7 cellular contexts compared by ENCODE assay signal in genomic region chr19:58356236-58356970, GRCh38. TPM values are rescaled to one million over a fixed set of nuclear protein-coding genes. Genes with fewer than 3 reads are reported as not detected.
DNase-seq lines count a peak whose midpoint lies in the region.
"Had no signal": no experiment of that assay in that cellular context is flagged by ENCODE, and none has a peak within 500 bp of the region (broad histone marks: within the 10 kb centered on the region; RNA-seq: fewer than 3 reads in every experiment).

No MANE protein-coding gene starts in this region.

- H3K27ac Mint-ChIP-seq in activated T-cell treated with anti-CD3 and anti-CD28 coated beads, Interleukin-2, amount 50 U/mL, for 24 hours = no peak overlapping the region
- H3K27ac Mint-ChIP-seq in immature natural killer cell = no peak overlapping the region

- H3K36me3 Mint-ChIP-seq in activated T-cell treated with anti-CD3 and anti-CD28 coated beads, Interleukin-2, amount 50 U/mL, for 24 hours (ENCODE audit: low read depth) = peaks cover 5% of the 10 kb centered on the region
- no peaks in the 10 kb centered on the region for H3K36me3 Mint-ChIP-seq in immature natural killer cell

- peaks cover 28% of the 10 kb centered on the region for H3K4me1 Mint-ChIP-seq in activated T-cell treated with anti-CD3 and anti-CD28 coated beads, Interleukin-2, amount 50 U/mL, for 24 hours (ENCODE audit: low read depth)
- peaks cover 0 to 6% of the 10 kb centered on the region in 2 donors for H3K4me1 Mint-ChIP-seq in immature natural killer cell

- peaks cover 4% of the 10 kb centered on the region for H3K27me3 Mint-ChIP-seq in activated T-cell treated with anti-CD3 and anti-CD28 coated beads, Interleukin-2, amount 50 U/mL, for 24 hours
- H3K27me3 Mint-ChIP-seq in immature natural killer cell (ENCODE audit: low read depth in 3 of 3) = peaks cover 0 to 9% (median 4%) of the 10 kb centered on the region in 3 donors

- H3K4me3 Mint-ChIP-seq in activated T-cell treated with anti-CD3 and anti-CD28 coated beads, Interleukin-2, amount 50 U/mL, for 24 hours = peak overlapping the region; percentile 44
- H3K4me3 Mint-ChIP-seq in immature natural killer cell = peak overlapping the region; percentile 27 to 57 (median 40)

- no peaks in the 10 kb centered on the region for H3K9me3 Mint-ChIP-seq in activated T-cell treated with anti-CD3 and anti-CD28 coated beads, Interleukin-2, amount 50 U/mL, for 24 hours
- no peaks in the 10 kb centered on the region for H3K9me3 Mint-ChIP-seq in immature natural killer cell

- H3K27ac ChIP-seq in substantia nigra (ENCODE audit: low read depth, low read length, poor library complexity, severe bottlenecking) = no peak overlapping the region

- DNase-seq in AG08396 (ENCODE audit: low spot score) = peak; percentile 43
- DNase-seq in activated T-cell treated with anti-CD3 and anti-CD28 coated beads, Interleukin-2, amount 50 U/mL, for 24 hours = peak; percentile 71
- peak; percentile 34 to 45 (median 42) for DNase-seq in immature natural killer cell
- DNase-seq in GM19238 (ENCODE audit: insufficient read length, low spot score) = no peak
- no peak for DNase-seq in SW 1271 (lab: John Stamatoyannopoulos, UW)
- no peak for DNase-seq in substantia nigra (lab: John Stamatoyannopoulos, UW)
- DNase-seq: BE2C had no signal

RNA-seq across cellular contexts. Expression of gene A1BG, which starts 3.1 kb away (rescaled TPM):
- polyA plus RNA-seq in immature natural killer cell = 10 to 100 TPM; 14.4 to 33.4 (median 32.4) TPM

RNA-seq across cellular contexts. Expression of gene ZNF497, which starts 6.1 kb away (rescaled TPM):
- under 1 TPM; 0.40 to 0.91 (median 0.62) TPM for polyA plus RNA-seq in immature natural killer cell

RNA-seq across cellular contexts. Expression of gene ZNF837, which starts 24.4 kb away (rescaled TPM):
- polyA plus RNA-seq in immature natural killer cell = 1 to 10 TPM; 1.2 to 3.6 (median 1.4) TPM

RNA-seq across cellular contexts. Expression of gene ZSCAN22, which starts 29.6 kb away (rescaled TPM):
- polyA plus RNA-seq in immature natural killer cell = 1 to 10 TPM in 2 of 3 donors, under 1 TPM in 1; 0.90 to 3.0 (median 2.1) TPM

RNA-seq across cellular contexts. Expression of gene RPS5, which starts 30.7 kb away (rescaled TPM):
- 1,000 to 10,000 TPM in 1 of 3 donors, 100 to 1,000 TPM in 2; 558 to 1,355 (median 731) TPM for polyA plus RNA-seq in immature natural killer cell

Comparison
In these comparisons a context has a peak if more than half of its experiments do, and no peak if none do; other contexts are left out.
1. DNase-seq: peak in AG08396 (single experiment), activated T-cell treated with anti-CD3 and anti-CD28 coated beads, Interleukin-2, amount 50 U/mL, for 24 hours (single experiment) and immature natural killer cell (3 of 3); none in GM19238 (single experiment), SW 1271 (0 of 2) and substantia nigra (0 of 49).